ENCODE assay signal across 8 cellular contexts in the genomic region with DNA sequence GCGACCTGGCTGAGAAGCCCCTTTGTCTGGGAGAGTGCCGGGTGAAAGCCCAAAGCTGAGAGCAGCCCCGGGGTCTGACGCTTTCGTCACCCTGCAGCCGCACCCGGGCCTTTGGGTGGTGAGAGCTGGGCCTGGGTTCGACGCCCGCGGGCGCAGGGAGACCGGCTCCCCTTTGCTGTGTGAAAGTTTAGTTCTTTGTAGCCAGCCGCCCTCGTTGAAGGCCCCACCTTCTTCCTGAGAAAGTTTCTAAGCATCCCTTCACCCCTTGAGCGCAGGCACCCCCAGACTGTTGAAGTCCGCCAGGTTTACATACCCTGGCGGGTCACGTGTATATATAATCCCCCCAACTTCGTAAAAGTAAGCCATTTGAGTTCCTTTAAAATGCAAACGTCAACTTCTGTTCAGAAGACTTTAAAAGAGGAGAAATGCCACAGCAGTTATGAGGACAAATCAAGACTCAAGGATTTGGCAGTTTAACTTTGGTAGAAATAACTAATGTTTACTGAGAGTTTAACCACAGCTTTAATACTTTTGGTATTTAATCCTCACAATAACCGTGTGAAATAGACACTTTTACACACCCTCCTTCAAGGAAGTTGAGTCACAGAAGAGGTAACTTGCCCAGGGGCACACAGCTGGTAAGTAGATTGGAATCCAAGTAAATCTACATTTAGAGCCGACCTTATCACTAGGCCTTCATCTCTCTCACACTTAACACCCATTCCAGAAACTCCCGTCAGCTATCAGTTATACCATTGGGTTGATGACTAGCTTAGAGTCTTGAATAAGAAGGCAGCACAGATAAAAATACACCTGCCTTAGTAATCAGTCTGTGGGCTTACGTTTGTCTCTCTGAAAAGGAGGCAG. TPM values are rescaled to one million over a fixed set of nuclear protein-coding genes. Genes with fewer than 3 reads are reported as not detected.
DNase-seq lines count a peak whose midpoint lies in the region; ATAC-seq and TF ChIP-seq lines count a peak whose summit lies in the region.

No MANE protein-coding gene starts in this region.

- H3K27ac Mint-ChIP-seq in IgD-negative memory B cell (peak overlapping the region in 2 of 3 donors; percentile 35 to 87), MCF 10A (ENCODE audit: low read depth, unreplicated experiment) (peak overlapping the region; percentile 78)

- in situ Hi-C loops in Caki2 (cut with HindIII; ENCODE audit: low pct_unique_long_range_greater_than_20kb, low sequenced_read_pairs): no loop called here
- in situ Hi-C loops in G401 (cut with HindIII; ENCODE audit: low sequenced_read_pairs): no loop called here

- POLR2A ChIA-PET in MCF 10A (lab: Yijun Ruan, JAX): interaction anchor here (1.1 to 2.9 kb wide), 15 partner anchors 11 to 201 kb away, joined by 3 to 38 read pairs (median 6); no protein-coding TSS in a partner anchor
- POLR2A ChIA-PET in GM10248 (lab: Yijun Ruan, JAX): interaction anchor here (0.9 kb wide), 1 partner anchor 88 kb away, joined by 3 read pairs; no protein-coding TSS in a partner anchor

- intact Hi-C loops in MCF 10A (cut with micrococcal nuclease): loop anchor here (5.0 to 10.0 kb wide), 3 partner anchors 108 to 230 kb away; no protein-coding TSS in a partner anchor

- no peak for ATAC-seq in GM18505 (IDR thresholded peaks at IDR 0.05; ENCODE audit: unreplicated experiment)

- no peak for TF ChIP-seq POLR2A in GM18505 (IDR thresholded peaks at IDR 0.05; ENCODE audit: borderline replicate concordance, extremely low read depth, insufficient read depth, insufficient read length)

- H3K36me3 Mint-ChIP-seq in IgD-negative memory B cell (no peaks in the 10 kb centered on the region), MCF 10A (ENCODE audit: insufficient read depth, unreplicated experiment) (no peaks in the 10 kb centered on the region)

- peaks cover 4 to 7% (median 5%) of the 10 kb centered on the region in 3 donors for H3K4me1 Mint-ChIP-seq in IgD-negative memory B cell
- peaks cover 27% of the 10 kb centered on the region for H3K4me1 Mint-ChIP-seq in MCF 10A (ENCODE audit: insufficient read depth, unreplicated experiment)

- CTCF ChIA-PET in MCF 10A (lab: Yijun Ruan, JAX): interaction anchor here (1.0 to 1.5 kb wide), 2 partner anchors 107 to 132 kb away, joined by 3 to 5 read pairs; no protein-coding TSS in a partner anchor
- CTCF ChIA-PET in GM10248 (lab: Yijun Ruan, JAX): interaction anchor here (1.3 to 1.5 kb wide), 2 partner anchors 14 to 18 kb away, joined by 4 to 6 read pairs; no protein-coding TSS in a partner anchor

- DNase-seq in Caki2 (ENCODE audit: low read depth) (peak; percentile 23), MCF 10A (ENCODE audit: unreplicated experiment) (peak; percentile 72), medulla oblongata (ENCODE audit: extremely low spot score) (peak; percentile 8), ureter (ENCODE audit: low spot score) (peak; percentile 49), G401 (ENCODE audit: low spot score) (no peak), GM10248 (ENCODE audit: extremely low spot score) (no peak)

- H3K4me3 Mint-ChIP-seq in IgD-negative memory B cell (peak overlapping the region; percentile 82 to 94 (median 87)), MCF 10A (ENCODE audit: unreplicated experiment) (peak overlapping the region; percentile 79)

- no peaks in the 10 kb centered on the region for H3K9me3 Mint-ChIP-seq in IgD-negative memory B cell
- no peaks in the 10 kb centered on the region for H3K9me3 Mint-ChIP-seq in MCF 10A (ENCODE audit: unreplicated experiment)

- H3K27me3 Mint-ChIP-seq in IgD-negative memory B cell: peaks cover 4% of the 10 kb centered on the region
- no peaks in the 10 kb centered on the region for H3K27me3 Mint-ChIP-seq in MCF 10A (ENCODE audit: insufficient read depth, unreplicated experiment)

- TSS peak; percentile 70 for BruUV-seq in MCF 10A (replicated peaks; lab: Mats Ljungman, UMichigan)

- no peak for TF ChIP-seq CTCF in MCF 10A (IDR thresholded peaks at IDR 0.05; ENCODE audit: unreplicated experiment)
- TF ChIP-seq CTCF in GM10248 (IDR thresholded peaks at IDR 0.05; ENCODE audit: control extremely low read depth, extremely low read depth, low read depth, missing control alignments): no peak

RNA-seq across cellular contexts. Expression of a gene that starts 1.1 kb away (rescaled TPM):
- total RNA-seq in Caki2 (2014; rRNA removed; shearing (Covaris generic); ENCODE audit: low replicate concordance): 6.6 and 16.7 TPM in 2 replicates
- polyA plus RNA-seq in IgD-negative memory B cell: not detected
- total RNA-seq in MCF 10A (2022) (30.1 and 34.7 TPM in 2 replicates), ureter (40.7 TPM)
- total RNA-seq in G401 (2014; rRNA removed; shearing (Covaris generic)): 51.1 and 90.5 TPM in 2 replicates

Comparison
In these comparisons a context has a peak if more than half of its experiments do, and no peak if none do; other contexts are left out.
1. DNase-seq: peak in Caki2 (single experiment), MCF 10A (single experiment), medulla oblongata (single experiment) and ureter (single experiment); none in G401 (single experiment) and GM10248 (single experiment).